ENCODE assay signal across 8 cellular contexts in genomic region chr3:197959891-197960693, GRCh38. TPM values are rescaled to one million over a fixed set of nuclear protein-coding genes. Genes with fewer than 3 reads are reported as not detected.
DNase-seq lines count a peak whose midpoint lies in the region; ATAC-seq and TF ChIP-seq lines count a peak whose summit lies in the region.

A gene with protein sequence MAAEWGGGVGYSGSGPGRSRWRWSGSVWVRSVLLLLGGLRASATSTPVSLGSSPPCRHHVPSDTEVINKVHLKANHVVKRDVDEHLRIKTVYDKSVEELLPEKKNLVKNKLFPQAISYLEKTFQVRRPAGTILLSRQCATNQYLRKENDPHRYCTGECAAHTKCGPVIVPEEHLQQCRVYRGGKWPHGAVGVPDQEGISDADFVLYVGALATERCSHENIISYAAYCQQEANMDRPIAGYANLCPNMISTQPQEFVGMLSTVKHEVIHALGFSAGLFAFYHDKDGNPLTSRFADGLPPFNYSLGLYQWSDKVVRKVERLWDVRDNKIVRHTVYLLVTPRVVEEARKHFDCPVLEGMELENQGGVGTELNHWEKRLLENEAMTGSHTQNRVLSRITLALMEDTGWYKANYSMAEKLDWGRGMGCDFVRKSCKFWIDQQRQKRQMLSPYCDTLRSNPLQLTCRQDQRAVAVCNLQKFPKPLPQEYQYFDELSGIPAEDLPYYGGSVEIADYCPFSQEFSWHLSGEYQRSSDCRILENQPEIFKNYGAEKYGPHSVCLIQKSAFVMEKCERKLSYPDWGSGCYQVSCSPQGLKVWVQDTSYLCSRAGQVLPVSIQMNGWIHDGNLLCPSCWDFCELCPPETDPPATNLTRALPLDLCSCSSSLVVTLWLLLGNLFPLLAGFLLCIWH (plus strand): TSS chr3:197960217. CDS start chr3:197960246, 29 bp downstream.

- H3K36me3 Mint-ChIP-seq in activated B cell treated with CpG ODN at 0.5 μM for 24 hours (ENCODE audit: low read depth) = peaks cover 35% of the 10 kb centered on the region

- intact Hi-C loops in activated B cell treated with CpG ODN at 0.5 μM for 24 hours (cut with micrococcal nuclease) = loop anchor here (1.0 to 5.0 kb wide), 2 partner anchors 10 to 112 kb away; partner anchors contain the start of gene RPL35A
- intact Hi-C loops in spleen (cut with DNase I; ENCODE audit: low total_unique reads) = no loop called here

- CTCF ChIA-PET in activated B cell treated with CpG ODN at 0.5 μM for 24 hours (lab: Charles Lee) = no interaction called here

- ATAC-seq in GM19023 (IDR thresholded peaks at IDR 0.05; ENCODE audit: unreplicated experiment) (peak; percentile 98), HG03196 (IDR thresholded peaks at IDR 0.05; ENCODE audit: unreplicated experiment) (peak; percentile 98), activated B cell treated with CpG ODN at 0.5 μM for 24 hours (ENCODE audit: low read depth) (peak; percentile 97)

- peak within 1 kb of the TSS; percentile 72 for H3K4me3 ChIP-seq in AG09309 (ENCODE audit: control insufficient read depth, low read depth, low read length)
- peak within 1 kb of the TSS; percentile 91 to 99 (median 98) for H3K4me3 ChIP-seq in spleen

- H3K27me3 Mint-ChIP-seq in activated B cell treated with CpG ODN at 0.5 μM for 24 hours = peaks cover 1% of the 10 kb centered on the region

- 0 to 1% (median 0%) methylated on average over 30 to 62 of the region's 62 CpGs for WGBS in spleen, 5 donors

- peak within 1 kb of the TSS; percentile 89 for H3K27ac Mint-ChIP-seq in activated B cell treated with CpG ODN at 0.5 μM for 24 hours

- TF ChIP-seq POLR2A in spleen (IDR thresholded peaks at IDR 0.05) = peak in 2 of 3 donors; percentile 20 to 43

- peaks cover 7 to 23% (median 15%) of the 10 kb centered on the region in 6 donors for H3K36me3 ChIP-seq in spleen

- DNase-seq in AG09309 (ENCODE audit: low read depth) (peak; percentile 77), NCI-H226 (peak; percentile 98), activated B cell treated with CpG ODN at 0.5 μM for 24 hours (peak; percentile 89), caudate nucleus (lab: John Stamatoyannopoulos, UW) (peak; percentile 45 to 99 (median 94)), inferior parietal cortex (ENCODE audit: extremely low spot score) (peak; percentile 97), spleen (peak; percentile 99)

- no peaks in the 10 kb centered on the region for H3K9me3 Mint-ChIP-seq in activated B cell treated with CpG ODN at 0.5 μM for 24 hours

- H3K27ac ChIP-seq in caudate nucleus (ENCODE audit: low read depth, low read length) (peak within 1 kb of the TSS; percentile 83), spleen (peak within 1 kb of the TSS; percentile 46 to 85 (median 74))

- peaks cover 19 to 56% (median 42%) of the 10 kb centered on the region in 6 donors for H3K4me1 ChIP-seq in spleen

- H3K27me3 ChIP-seq in spleen (replicated peaks in 1 of 7) = no peaks in the 10 kb centered on the region

- H3K4me3 Mint-ChIP-seq in activated B cell treated with CpG ODN at 0.5 μM for 24 hours = peak within 1 kb of the TSS; percentile 89

- H3K9me3 ChIP-seq in spleen = no peaks in the 10 kb centered on the region

- peaks cover 30% of the 10 kb centered on the region for H3K4me1 Mint-ChIP-seq in activated B cell treated with CpG ODN at 0.5 μM for 24 hours

- no peak for TF ChIP-seq CTCF in AG09309 (IDR thresholded peaks at IDR 0.05; ENCODE audit: control insufficient read depth, insufficient read depth, low read depth, low read length, missing control alignments)
- no peak for TF ChIP-seq CTCF in activated B cell treated with CpG ODN at 0.5 μM for 24 hours (IDR thresholded peaks at IDR 0.05)
- peak in 4 of 11 experiments; percentile 27 to 57 (median 34) for TF ChIP-seq CTCF in spleen (IDR thresholded peaks at IDR 0.05 in 8 of 11, conservative IDR thresholded peaks at IDR 0.05 in 3 of 11)

- POLR2A ChIA-PET in activated B cell treated with CpG ODN at 0.5 μM for 24 hours (lab: Charles Lee) = interaction anchor here (0.6 to 1.4 kb wide), 3 partner anchors 10 to 118 kb away, joined by 3 to 13 read pairs (median 3); partner anchors contain the start of gene RPL35A

RNA-seq across cellular contexts. Expression of the gene that starts here (rescaled TPM):
- total RNA-seq in activated B cell treated with CpG ODN at 0.5 μM for 24 hours (2.9 and 4.1 TPM in 2 replicates), spleen (1 to 10 TPM; 2.4 to 5.9 (median 3.6) TPM)
- polyA plus RNA-seq in spleen = under 1 TPM; 0.52 to 0.83 (median 0.80) TPM

Comparison
In these comparisons a context has a peak if more than half of its experiments do, and no peak if none do; other contexts are left out.
1. Peak in every context shown above with its lines: DNase-seq, ATAC-seq, H3K4me3 ChIP-seq and H3K27ac ChIP-seq.